Comparison of ENCODE assay signal across 1 cellular context in genomic region chr4:9953089-9953488, GRCh38.
TF ChIP-seq lines count a peak whose summit lies in the region.

No MANE protein-coding gene starts in this region.

TF ChIP-seq in IMR-90, 13 proteins besides CTCF, POLR2A, EP300 and RAD21:
- TF ChIP-seq CHD1 (IDR thresholded peaks at IDR 0.05; ENCODE audit: low read depth, low read length) (no peak), ELK1 (IDR thresholded peaks at IDR 0.05; ENCODE audit: borderline replicate concordance, low read depth, low read length) (no peak), SMC3 (IDR thresholded peaks at IDR 0.05; ENCODE audit: low read depth, low read length) (no peak), CEBPB (IDR thresholded peaks at IDR 0.05; ENCODE audit: low read depth, low read length) (no peak), NFE2L2 (IDR thresholded peaks at IDR 0.05; ENCODE audit: low read depth, low read length) (no peak), USF2 (IDR thresholded peaks at IDR 0.05; ENCODE audit: low read depth, low read length) (no peak), RFX5 (IDR thresholded peaks at IDR 0.05; ENCODE audit: low read depth, low read length) (no peak), RCOR1 (IDR thresholded peaks at IDR 0.05; ENCODE audit: insufficient replicate concordance, low read length) (no peak), BHLHE40 (IDR thresholded peaks at IDR 0.05; ENCODE audit: low read depth, low read length) (no peak), MAZ (IDR thresholded peaks at IDR 0.05; ENCODE audit: borderline replicate concordance, low read depth, low read length) (no peak), MXI1 (IDR thresholded peaks at IDR 0.05; ENCODE audit: borderline replicate concordance, low read depth, low read length) (no peak), MAFK (IDR thresholded peaks at IDR 0.05; ENCODE audit: low read depth, low read length) (no peak), FOS (IDR thresholded peaks at IDR 0.05; ENCODE audit: low read depth, low read length) (no peak)
